Comparison of ENCODE assay signal across 8 cellular contexts in the genomic region with DNA sequence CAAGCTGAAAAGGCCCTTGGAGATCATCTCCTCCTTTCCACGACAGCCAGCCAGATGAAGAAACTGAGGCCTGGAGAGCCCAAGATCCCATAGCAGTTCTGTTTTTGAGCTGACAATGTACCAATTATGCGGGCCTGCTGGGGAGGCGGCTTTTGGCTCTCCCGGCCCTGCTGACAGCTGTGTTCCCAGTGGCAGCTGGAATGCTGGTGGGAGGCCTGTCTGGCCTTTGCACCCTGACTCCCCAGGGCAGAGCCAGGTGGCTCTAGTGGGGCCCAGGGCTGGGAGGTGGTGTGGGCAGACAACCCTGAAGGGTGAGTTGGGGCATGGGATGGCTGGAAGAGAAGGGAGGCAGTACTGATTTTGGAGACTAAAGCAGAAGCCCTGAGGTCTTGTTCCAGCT. TPM values are rescaled to one million over a fixed set of nuclear protein-coding genes. Genes with fewer than 3 reads are reported as not detected.
DNase-seq lines count a peak whose midpoint lies in the region; ATAC-seq and TF ChIP-seq lines count a peak whose summit lies in the region.
"Had no signal": no experiment of that assay in that cellular context is flagged by ENCODE, and none has a peak within 500 bp of the region (broad histone marks: within the 10 kb centered on the region; RNA-seq: fewer than 3 reads in every experiment).

No MANE protein-coding gene starts in this region.

- no peaks in the 10 kb centered on the region for H3K27me3 ChIP-seq in Loucy (ENCODE audit: insufficient read depth, low read length, poor library complexity, severe bottlenecking)

- peak overlapping the region; percentile 88 for H3K4me2 ChIP-seq in Loucy (ENCODE audit: low read depth, low read length, poor library complexity, severe bottlenecking)

- no peaks in the 10 kb centered on the region for H3K9me3 ChIP-seq in Loucy (ENCODE audit: insufficient read depth, low read depth, low read length)

- no peaks in the 10 kb centered on the region for H3F3A ChIP-seq in Loucy (ENCODE audit: low read depth)

- DNase-seq in activated naive CD8-positive, alpha-beta T cell treated with anti-CD3 and anti-CD28 coated beads, Interleukin-2, amount 10 ng/mL, durations not matched to agents 7 days and 5 days, result no peak
- DNase-seq in left kidney (ENCODE audit: low read depth, low spot score) (peak; percentile 48), NCI-H187 (lab: John Stamatoyannopoulos, UW) (no peak), GM19238 (ENCODE audit: insufficient read length, low spot score) (no peak), NCI-H510A treated with DMSO at 0.1 percent for 48 hours (lab: John Stamatoyannopoulos, UW) (no peak)
- no peak for DNase-seq in stimulated activated effector memory CD8-positive, alpha-beta T cell treated with anti-CD3 and anti-CD28 coated beads, Interleukin-12 subunit alpha, Interleukin-12 subunit beta, amount 100 ng/mL, for 72 hours (ENCODE audit: low spot score in 2 of 2)
- DNase-seq: NCI-H526 had no signal

- peak overlapping the region; percentile 71 for H3K4me3 ChIP-seq in Loucy (ENCODE audit: low read length, poor library complexity, severe bottlenecking)

- H3K79me2 ChIP-seq in Loucy (ENCODE audit: insufficient read depth, low read length), result peaks cover 18% of the 10 kb centered on the region; the same call in 1 of the 2 replicates

- peak overlapping the region; percentile 91 for H3K4me3 Mint-ChIP-seq in activated naive CD8-positive, alpha-beta T cell treated with anti-CD3 and anti-CD28 coated beads, Interleukin-2, amount 10 ng/mL, durations not matched to agents 7 days and 5 days
- peak overlapping the region; percentile 87 for H3K4me3 Mint-ChIP-seq in stimulated activated effector memory CD8-positive, alpha-beta T cell treated with anti-CD3 and anti-CD28 coated beads, Interleukin-12 subunit alpha, Interleukin-12 subunit beta, amount 100 ng/mL, for 72 hours

- H4K20me1 ChIP-seq in Loucy (ENCODE audit: insufficient read depth, low read length, poor library complexity, severe bottlenecking), result no peaks in the 10 kb centered on the region

- H3K36me3 Mint-ChIP-seq in activated naive CD8-positive, alpha-beta T cell treated with anti-CD3 and anti-CD28 coated beads, Interleukin-2, amount 10 ng/mL, durations not matched to agents 7 days and 5 days, result no peaks in the 10 kb centered on the region
- peaks cover 12% of the 10 kb centered on the region for H3K36me3 Mint-ChIP-seq in stimulated activated effector memory CD8-positive, alpha-beta T cell treated with anti-CD3 and anti-CD28 coated beads, Interleukin-12 subunit alpha, Interleukin-12 subunit beta, amount 100 ng/mL, for 72 hours

- peak overlapping the region; percentile 98 for H3K27ac Mint-ChIP-seq in activated naive CD8-positive, alpha-beta T cell treated with anti-CD3 and anti-CD28 coated beads, Interleukin-2, amount 10 ng/mL, durations not matched to agents 7 days and 5 days
- H3K27ac Mint-ChIP-seq in stimulated activated effector memory CD8-positive, alpha-beta T cell treated with anti-CD3 and anti-CD28 coated beads, Interleukin-12 subunit alpha, Interleukin-12 subunit beta, amount 100 ng/mL, for 72 hours, result peak overlapping the region; percentile 92

- POLR2A ChIA-PET in activated naive CD8-positive, alpha-beta T cell treated with anti-CD3 and anti-CD28 coated beads, Interleukin-2, amount 10 ng/mL, durations not matched to agents 7 days and 5 days (lab: Charles Lee), result interaction anchor here (0.6 to 6.9 kb wide), 5 partner anchors 17 to 151 kb away, joined by 4 to 60 read pairs (median 4); partner anchors contain the start of genes IFI6 and WASF2

- peak overlapping the region; percentile 79 for H3K9ac ChIP-seq in Loucy (ENCODE audit: low read depth, low read length, poor library complexity, severe bottlenecking)

- peaks cover 59% of the 10 kb centered on the region for H3K4me1 Mint-ChIP-seq in activated naive CD8-positive, alpha-beta T cell treated with anti-CD3 and anti-CD28 coated beads, Interleukin-2, amount 10 ng/mL, durations not matched to agents 7 days and 5 days
- peaks cover 59% of the 10 kb centered on the region for H3K4me1 Mint-ChIP-seq in stimulated activated effector memory CD8-positive, alpha-beta T cell treated with anti-CD3 and anti-CD28 coated beads, Interleukin-12 subunit alpha, Interleukin-12 subunit beta, amount 100 ng/mL, for 72 hours

- H3K9me2 ChIP-seq in Loucy (replicated peaks; ENCODE audit: low read depth, low read length), result no peaks in the 10 kb centered on the region

- no peak for TF ChIP-seq CTCF in Loucy (conservative IDR thresholded peaks at IDR 0.05; ENCODE audit: low read length)

- no peak overlapping the region for H2AFZ ChIP-seq in Loucy (ENCODE audit: low read length)

- no peaks in the 10 kb centered on the region for H3K36me3 ChIP-seq in Loucy (ENCODE audit: insufficient read depth, low read length)

- peaks cover 72% of the 10 kb centered on the region for H3K4me1 ChIP-seq in Loucy (ENCODE audit: insufficient read depth, low read length, poor library complexity, severe bottlenecking)

- no peaks in the 10 kb centered on the region for H3K27me3 Mint-ChIP-seq in activated naive CD8-positive, alpha-beta T cell treated with anti-CD3 and anti-CD28 coated beads, Interleukin-2, amount 10 ng/mL, durations not matched to agents 7 days and 5 days

- H3K9me3 Mint-ChIP-seq in activated naive CD8-positive, alpha-beta T cell treated with anti-CD3 and anti-CD28 coated beads, Interleukin-2, amount 10 ng/mL, durations not matched to agents 7 days and 5 days, result no peaks in the 10 kb centered on the region
- no peaks in the 10 kb centered on the region for H3K9me3 Mint-ChIP-seq in stimulated activated effector memory CD8-positive, alpha-beta T cell treated with anti-CD3 and anti-CD28 coated beads, Interleukin-12 subunit alpha, Interleukin-12 subunit beta, amount 100 ng/mL, for 72 hours

- no peak for ATAC-seq in activated naive CD8-positive, alpha-beta T cell treated with anti-CD3 and anti-CD28 coated beads, Interleukin-2, amount 10 ng/mL, durations not matched to agents 7 days and 5 days (ENCODE audit: low read depth)
- ATAC-seq in stimulated activated effector memory CD8-positive, alpha-beta T cell treated with anti-CD3 and anti-CD28 coated beads, Interleukin-12 subunit alpha, Interleukin-12 subunit beta, amount 100 ng/mL, for 72 hours, result no peak

RNA-seq across cellular contexts. Expression of gene WASF2, which starts 30.7 kb away (rescaled TPM):
- total RNA-seq in activated naive CD8-positive, alpha-beta T cell treated with anti-CD3 and anti-CD28 coated beads, Interleukin-2, amount 10 ng/mL, durations not matched to agents 7 days and 5 days, result 100 to 1,000 TPM; 139 to 148 TPM
